11 cellular contexts compared by ENCODE assay signal in the genomic region with DNA sequence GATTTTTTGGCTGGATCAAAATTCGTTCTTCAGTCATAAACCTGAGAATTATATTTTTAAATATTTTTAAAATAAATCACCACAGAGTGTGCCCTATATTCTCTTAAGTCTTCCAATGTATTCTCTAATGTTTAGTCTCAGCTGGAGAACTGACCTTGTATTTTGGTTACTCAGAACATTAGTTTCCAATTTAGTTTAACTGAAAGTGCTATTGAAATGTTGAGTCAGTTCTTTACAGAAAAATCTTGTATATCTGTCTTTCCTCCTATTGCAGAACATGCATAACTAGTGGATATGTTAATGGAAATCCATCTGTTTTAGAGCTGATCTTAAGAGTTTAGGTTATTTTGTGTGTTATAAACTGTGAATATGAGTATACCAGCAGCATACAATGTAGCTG.
"Had no signal": no experiment of that assay in that cellular context is flagged by ENCODE, and none has a peak within 500 bp of the region (broad histone marks: within the 10 kb centered on the region; RNA-seq: fewer than 3 reads in every experiment).

No MANE protein-coding gene starts in this region.

- H3K9me3 ChIP-seq: HAP-1 had no signal

- ATAC-seq: HCT116, K562 had no signal

- H2AFZ ChIP-seq: GM23248 had no signal

- H3K4me3 ChIP-seq: GM23248, HAP-1, K562 had no signal

- FAIRE-seq: HTR-8/SVneo, K562 had no signal

- H3K9ac ChIP-seq: GM23248 had no signal

- H3K4me1 ChIP-seq: HAP-1 had no signal

- H3K36me3 ChIP-seq: HAP-1 had no signal

- DNase-seq: GM23248, GOT3, H7, HFFc6, IMR-90, Kasumi-1, KG1 had no signal

- H3K27ac ChIP-seq: GM23248 had no signal
